Comparison of ENCODE assay signal across 9 cellular contexts in genomic region chr4:119506761-119507160, GRCh38.
"Had no signal": no experiment of that assay in that cellular context is flagged by ENCODE, and none has a peak within 500 bp of the region (broad histone marks: within the 10 kb centered on the region; RNA-seq: fewer than 3 reads in every experiment).

No MANE protein-coding gene starts in this region.

- H3K27ac ChIP-seq: dorsolateral prefrontal cortex, gastrocnemius medialis, heart right ventricle, upper lobe of left lung had no signal

- H3K9me3 ChIP-seq: gastrocnemius medialis, heart right ventricle, upper lobe of left lung had no signal

- H3K4me3 ChIP-seq: dorsolateral prefrontal cortex, gastrocnemius medialis, heart right ventricle, upper lobe of left lung had no signal

- H3K27me3 ChIP-seq: dorsolateral prefrontal cortex, gastrocnemius medialis, heart right ventricle, upper lobe of left lung had no signal

- H3K4me1 ChIP-seq: gastrocnemius medialis, upper lobe of left lung had no signal

- DNase-seq: activated CD4-positive, alpha-beta T cell treated with anti-CD3 and anti-CD28 coated beads, Interleukin-2, amount 10 ng/mL, durations not matched to agents 24 days and 14 days; activated CD8-positive, alpha-beta T cell treated with anti-CD3 and anti-CD28 coated beads, Interleukin-2, amount 10 ng/mL, durations not matched to agents 7 days and 5 days; activated naive CD4-positive, alpha-beta T cell treated with anti-CD3 and anti-CD28 coated beads for 36 hours; activated naive CD8-positive, alpha-beta T cell treated with anti-CD3 and anti-CD28 coated beads, Interleukin-2, amount 50 U/mL, for 24 hours; activated T-cell treated with anti-CD3 and anti-CD28 coated beads, Interleukin-2, amount 50 U/mL, for 4 hours; dorsolateral prefrontal cortex; gastrocnemius medialis; heart right ventricle; upper lobe of left lung had no signal
